Comparison of ENCODE assay signal across 13 cellular contexts in the genomic region with DNA sequence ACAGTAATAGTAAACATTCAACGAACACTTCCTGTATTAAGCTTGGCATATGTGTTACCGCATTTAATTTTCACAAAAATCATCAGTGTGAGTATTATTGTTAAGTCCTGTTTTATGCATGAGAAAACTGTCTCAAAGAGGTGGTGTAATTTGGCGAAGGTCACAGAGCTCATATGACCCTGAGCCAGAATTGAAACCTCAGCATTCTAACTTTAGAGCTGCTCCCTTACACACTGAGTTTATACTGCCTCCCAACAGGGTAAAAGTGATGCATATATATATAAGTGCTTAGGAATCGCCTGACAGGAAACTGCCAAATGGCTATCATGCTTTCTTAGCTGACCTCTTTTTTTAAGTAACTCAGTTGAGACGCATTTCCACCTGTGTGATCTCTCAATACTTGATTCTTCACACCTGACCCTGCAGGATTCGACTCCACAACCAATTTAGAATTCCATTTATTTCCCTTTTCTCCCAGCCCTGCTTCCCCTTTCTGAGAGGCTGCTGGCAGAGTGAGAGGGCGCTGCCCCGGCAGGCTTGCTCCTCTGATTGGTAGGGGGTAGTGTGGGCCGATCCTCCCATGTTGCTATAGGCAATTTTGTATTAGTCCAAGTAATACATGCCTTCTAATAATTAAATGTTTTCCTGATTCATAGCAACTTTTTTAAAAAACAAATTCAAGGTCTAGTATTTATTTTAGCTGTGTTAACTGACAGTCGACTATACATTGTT. TPM values are rescaled to one million over a fixed set of nuclear protein-coding genes. Genes with fewer than 3 reads are reported as not detected.
DNase-seq lines count a peak whose midpoint lies in the region; ATAC-seq and TF ChIP-seq lines count a peak whose summit lies in the region.
"Had no signal": no experiment of that assay in that cellular context is flagged by ENCODE, and none has a peak within 500 bp of the region (broad histone marks: within the 10 kb centered on the region; RNA-seq: fewer than 3 reads in every experiment).

No MANE protein-coding gene starts in this region.

- H3K27ac Mint-ChIP-seq in endothelial cell (ENCODE audit: unreplicated experiment) = peak overlapping the region; percentile 72

- ATAC-seq in GM18861 (IDR thresholded peaks at IDR 0.05; ENCODE audit: unreplicated experiment) = no peak
- ATAC-seq: K562 had no signal

- H3K4me3 Mint-ChIP-seq in endothelial cell (ENCODE audit: unreplicated experiment) = no peak overlapping the region

- TF ChIP-seq CTCF in endothelial cell (IDR thresholded peaks at IDR 0.05; ENCODE audit: unreplicated experiment) = no peak

- peak; percentile 13 for DNase-seq in Ammon's horn (ENCODE audit: low spot score)
- DNase-seq in NCI-H187 (lab: John Stamatoyannopoulos, UW) = peak; percentile 30 to 33
- DNase-seq in endothelial cell (ENCODE audit: low spot score) = peak; percentile 16
- peak; percentile 31 for DNase-seq in pons (ENCODE audit: low spot score)
- no peak for DNase-seq in activated CD8-positive, alpha-beta memory T cell treated with anti-CD3 and anti-CD28 coated beads, Interleukin-2, amount 50 U/mL, for 4 hours
- no peak for DNase-seq in COLO668 (lab: John Stamatoyannopoulos, UW; ENCODE audit: unreplicated experiment)
- DNase-seq: DMS79, NCI-H1105, NCI-H510A treated with DMSO at 0.1 percent for 48 hours, NCI-H774, RPMI8226 had no signal

- peaks cover 1% of the 10 kb centered on the region for H3K27me3 Mint-ChIP-seq in endothelial cell (ENCODE audit: unreplicated experiment)

- H3K36me3 Mint-ChIP-seq in endothelial cell (ENCODE audit: low read depth, unreplicated experiment) = no peaks in the 10 kb centered on the region

- no peaks in the 10 kb centered on the region for H3K9me3 Mint-ChIP-seq in endothelial cell (ENCODE audit: unreplicated experiment)

- H3K4me1 Mint-ChIP-seq in endothelial cell (ENCODE audit: unreplicated experiment) = peaks cover 20% of the 10 kb centered on the region

RNA-seq across cellular contexts. Expression of a gene that starts 40.5 kb away (rescaled TPM):
- total RNA-seq in endothelial cell (ENCODE audit: unreplicated experiment) = 18.9 TPM

Comparison
In these comparisons a context has a peak if more than half of its experiments do, and no peak if none do; other contexts are left out.
1. DNase-seq: peak in Ammon's horn (single experiment), NCI-H187 (2 of 2), endothelial cell (single experiment) and pons (single experiment); none in activated CD8-positive, alpha-beta memory T cell treated with anti-CD3 and anti-CD28 coated beads, Interleukin-2, amount 50 U/mL, for 4 hours (single experiment) and COLO668 (single experiment).